ENCODE assay signal across 1 cellular context in the genomic region with DNA sequence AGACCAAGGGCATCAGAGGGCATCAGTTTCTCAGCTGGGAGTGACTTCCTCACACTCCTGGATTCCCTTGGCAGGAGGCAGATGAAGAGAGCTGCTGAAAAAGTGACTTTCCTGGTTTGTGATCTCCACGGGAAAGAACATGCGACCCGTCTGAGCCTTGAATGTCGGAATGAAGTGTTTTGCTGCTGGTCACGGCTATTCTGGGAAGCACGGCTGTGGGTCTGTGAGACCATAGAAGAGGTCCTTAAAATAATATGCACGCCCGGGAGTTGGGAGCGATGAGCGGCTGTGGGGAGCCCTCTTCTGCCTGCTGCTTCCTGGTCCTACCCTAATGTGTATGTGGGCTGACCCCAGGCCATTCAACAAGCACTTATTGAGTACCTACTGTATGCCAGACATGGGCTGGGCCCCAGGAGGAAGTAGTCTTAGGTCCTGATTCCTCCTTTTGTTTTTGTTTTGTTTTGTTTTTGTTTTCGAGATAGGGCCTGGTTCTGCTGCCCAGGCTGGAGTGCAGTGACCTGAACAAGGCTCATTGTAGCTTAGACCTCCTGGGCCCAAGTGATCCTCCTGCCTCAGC.
TF ChIP-seq lines count a peak whose summit lies in the region.

No MANE protein-coding gene starts in this region.

TF ChIP-seq in endothelial cell of umbilical vein, 7 proteins besides CTCF, POLR2A, EP300 and RAD21:
- no peak for TF ChIP-seq JUN (IDR thresholded peaks at IDR 0.05; ENCODE audit: borderline replicate concordance, insufficient read depth, insufficient read length, low read depth)
- no peak for TF ChIP-seq MYC (IDR thresholded peaks at IDR 0.05; ENCODE audit: low read depth, low read length)
- TF ChIP-seq GATA2 (IDR thresholded peaks at IDR 0.05; ENCODE audit: insufficient read depth, insufficient read length, low read depth, low read length), result no peak
- TF ChIP-seq POLR2AphosphoS5 (IDR thresholded peaks at IDR 0.05; ENCODE audit: insufficient read depth, low read depth, low read length), result no peak
- TF ChIP-seq, protein P1, sequence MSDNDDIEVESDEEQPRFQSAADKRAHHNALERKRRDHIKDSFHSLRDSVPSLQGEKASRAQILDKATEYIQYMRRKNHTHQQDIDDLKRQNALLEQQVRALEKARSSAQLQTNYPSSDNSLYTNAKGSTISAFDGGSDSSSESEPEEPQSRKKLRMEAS (IDR thresholded peaks at IDR 0.05; ENCODE audit: insufficient read depth, insufficient read length), result no peak
- TF ChIP-seq FOS (IDR thresholded peaks at IDR 0.05; ENCODE audit: borderline replicate concordance, insufficient read depth, low read length), result no peak
- TF ChIP-seq EZH2 (IDR thresholded peaks at IDR 0.05; ENCODE audit: borderline replicate concordance, low read depth, low read length, severe bottlenecking), result no peak
